26 cellular contexts compared by ENCODE assay signal in genomic region chr13:29545988-29546387, GRCh38.
"Had no signal": no experiment of that assay in that cellular context is flagged by ENCODE, and none has a peak within 500 bp of the region (broad histone marks: within the 10 kb centered on the region; RNA-seq: fewer than 3 reads in every experiment).

No MANE protein-coding gene starts in this region.

- ATAC-seq: activated T-helper 17 cell treated with anti-CD3 and anti-CD28 coated beads, Interleukin-2, amount 50 U/mL, for 72 hours; left ventricle myocardium superior; stimulated activated naive B cell treated with anti-CD40 and anti-IgM and Interleukin-4, amounts not matched to agents 10 μg/mL and 1 μg/mL and 100 μg/mL, for 72 hours had no signal

- DNase-seq: activated CD4-positive, alpha-beta memory T cell treated with anti-CD3 and anti-CD28 coated beads for 36 hours; activated CD8-positive, alpha-beta memory T cell treated with anti-CD3 and anti-CD28 coated beads, Interleukin-2, amount 50 U/mL, for 4 hours; activated gamma-delta T cell treated with Interleukin-2 at 50 U/mL for 16 hours; activated T-cell treated with anti-CD3 and anti-CD28 coated beads, Interleukin-2, amount 50 U/mL, for 1 hour; colonic mucosa; dorsolateral prefrontal cortex; effector memory CD4-positive, alpha-beta T cell; glutamatergic neuron; islet precursor cell; left ventricle myocardium superior; occipital lobe; SK-N-SH; stimulated activated CD4-positive, alpha-beta T cell treated with anti-CD3 and anti-CD28 coated beads, Interleukin-15, amount 100 ng/mL, for 24 hours; stimulated activated CD4-positive, alpha-beta T cell treated with anti-CD3 and anti-CD28 coated beads, Interleukin-2, amount 100 ng/mL, for 24 hours; stimulated activated naive B cell treated with anti-CD40 and anti-IgM and Interleukin-4, amounts not matched to agents 10 μg/mL and 1 μg/mL and 100 μg/mL, for 72 hours; stomach; SW 1271; T1000; upper lobe of left lung had no signal

- H3K9me3 Mint-ChIP-seq: activated CD4-positive, alpha-beta memory T cell treated with anti-CD3 and anti-CD28 coated beads for 36 hours; activated naive CD4-positive, alpha-beta T cell treated with anti-CD3 and anti-CD28 coated beads, Interleukin-2, amount 50 U/mL, for 24 hours; activated T-helper 17 cell treated with anti-CD3 and anti-CD28 coated beads, Interleukin-2, amount 50 U/mL, for 72 hours; stimulated activated naive B cell treated with anti-CD40 and anti-IgM and Interleukin-4, amounts not matched to agents 10 μg/mL and 1 μg/mL and 100 μg/mL, for 72 hours; T-helper 1 cell treated with Interleukin-12 subunit alpha and Interleukin-12 subunit beta and Interleukin-4 antibody, amounts not matched to agents 30 μg/mL and 1 μg/mL, for 36 hours had no signal

- H3K4me3 Mint-ChIP-seq: activated CD4-positive, alpha-beta memory T cell treated with anti-CD3 and anti-CD28 coated beads for 36 hours; activated naive CD4-positive, alpha-beta T cell treated with anti-CD3 and anti-CD28 coated beads, Interleukin-2, amount 50 U/mL, for 24 hours; activated T-helper 17 cell treated with anti-CD3 and anti-CD28 coated beads, Interleukin-2, amount 50 U/mL, for 72 hours; stimulated activated naive B cell treated with anti-CD40 and anti-IgM and Interleukin-4, amounts not matched to agents 10 μg/mL and 1 μg/mL and 100 μg/mL, for 72 hours; T-helper 1 cell treated with Interleukin-12 subunit alpha and Interleukin-12 subunit beta and Interleukin-4 antibody, amounts not matched to agents 30 μg/mL and 1 μg/mL, for 36 hours had no signal

- H3K4me1 ChIP-seq: colonic mucosa, upper lobe of left lung had no signal

- H3K4me3 ChIP-seq: colonic mucosa, dorsolateral prefrontal cortex, right atrium auricular region, stomach, thyroid gland, upper lobe of left lung had no signal

- H3K27ac ChIP-seq: colonic mucosa, dorsolateral prefrontal cortex, right atrium auricular region, stomach, thyroid gland, upper lobe of left lung had no signal

- H3K27me3 ChIP-seq: colonic mucosa, dorsolateral prefrontal cortex, right atrium auricular region, stomach, thyroid gland, upper lobe of left lung had no signal

- H3K27ac Mint-ChIP-seq: activated naive CD4-positive, alpha-beta T cell treated with anti-CD3 and anti-CD28 coated beads, Interleukin-2, amount 50 U/mL, for 24 hours; activated T-helper 17 cell treated with anti-CD3 and anti-CD28 coated beads, Interleukin-2, amount 50 U/mL, for 72 hours; stimulated activated naive B cell treated with anti-CD40 and anti-IgM and Interleukin-4, amounts not matched to agents 10 μg/mL and 1 μg/mL and 100 μg/mL, for 72 hours had no signal

- H3K36me3 ChIP-seq: colonic mucosa, thyroid gland had no signal

- FAIRE-seq: bronchial epithelial cell, frontal cortex had no signal

- H3K27me3 Mint-ChIP-seq: activated CD4-positive, alpha-beta memory T cell treated with anti-CD3 and anti-CD28 coated beads for 36 hours; activated naive CD4-positive, alpha-beta T cell treated with anti-CD3 and anti-CD28 coated beads, Interleukin-2, amount 50 U/mL, for 24 hours; activated T-helper 17 cell treated with anti-CD3 and anti-CD28 coated beads, Interleukin-2, amount 50 U/mL, for 72 hours; stimulated activated naive B cell treated with anti-CD40 and anti-IgM and Interleukin-4, amounts not matched to agents 10 μg/mL and 1 μg/mL and 100 μg/mL, for 72 hours had no signal

- H3K9me3 ChIP-seq: colonic mucosa, right atrium auricular region, SK-N-SH, stomach, thyroid gland, upper lobe of left lung had no signal
